In the genomic region with DNA sequence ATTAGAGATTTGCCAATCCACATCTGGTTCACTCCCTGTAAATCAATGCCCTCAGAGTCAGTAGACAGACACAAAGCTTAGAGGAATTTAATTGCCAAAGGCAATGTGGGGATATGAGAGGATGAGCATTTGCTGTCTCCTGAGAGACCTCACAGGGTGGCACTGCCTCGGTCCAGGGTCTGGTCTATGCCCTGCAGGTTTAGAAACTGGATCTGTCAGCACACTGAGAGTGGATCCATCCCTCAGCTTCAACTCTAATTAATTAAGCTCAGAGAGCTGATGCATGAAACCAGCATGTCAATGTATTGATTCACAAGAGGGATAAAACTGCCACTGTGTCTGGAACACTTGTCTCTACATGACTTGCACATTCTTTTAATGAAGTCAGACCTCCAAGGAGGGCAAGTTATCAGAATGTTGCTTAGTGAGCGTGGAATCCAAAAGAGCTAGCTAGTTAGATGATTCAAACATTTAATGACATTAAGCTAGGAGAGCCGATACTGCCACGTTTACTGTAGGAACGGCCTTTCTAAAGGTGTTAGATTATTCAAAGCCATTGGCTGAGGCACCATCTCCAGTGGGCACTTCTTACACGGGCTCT, we compare ENCODE assay signal across 1 cellular context.
TF ChIP-seq lines count a peak whose summit lies in the region.

No MANE protein-coding gene starts in this region.

TF ChIP-seq in HepG2, 621 proteins besides CTCF, POLR2A, EP300 and RAD21 (continued from another document):
- TF ChIP-seq ZNF205 (CRISPR knock-in tag; IDR thresholded peaks at IDR 0.05): no peak
- TF ChIP-seq NFE2L2 (IDR thresholded peaks at IDR 0.05; ENCODE audit: low read length): peak; percentile 42; the same call in 1 of the 2 replicates
- TF ChIP-seq ZNF598 (CRISPR knock-in tag; IDR thresholded peaks at IDR 0.05; ENCODE audit: borderline replicate concordance): 0 out of 2 replicates have a peak, but pooled peaks have one; percentile 40
